In the genomic region with DNA sequence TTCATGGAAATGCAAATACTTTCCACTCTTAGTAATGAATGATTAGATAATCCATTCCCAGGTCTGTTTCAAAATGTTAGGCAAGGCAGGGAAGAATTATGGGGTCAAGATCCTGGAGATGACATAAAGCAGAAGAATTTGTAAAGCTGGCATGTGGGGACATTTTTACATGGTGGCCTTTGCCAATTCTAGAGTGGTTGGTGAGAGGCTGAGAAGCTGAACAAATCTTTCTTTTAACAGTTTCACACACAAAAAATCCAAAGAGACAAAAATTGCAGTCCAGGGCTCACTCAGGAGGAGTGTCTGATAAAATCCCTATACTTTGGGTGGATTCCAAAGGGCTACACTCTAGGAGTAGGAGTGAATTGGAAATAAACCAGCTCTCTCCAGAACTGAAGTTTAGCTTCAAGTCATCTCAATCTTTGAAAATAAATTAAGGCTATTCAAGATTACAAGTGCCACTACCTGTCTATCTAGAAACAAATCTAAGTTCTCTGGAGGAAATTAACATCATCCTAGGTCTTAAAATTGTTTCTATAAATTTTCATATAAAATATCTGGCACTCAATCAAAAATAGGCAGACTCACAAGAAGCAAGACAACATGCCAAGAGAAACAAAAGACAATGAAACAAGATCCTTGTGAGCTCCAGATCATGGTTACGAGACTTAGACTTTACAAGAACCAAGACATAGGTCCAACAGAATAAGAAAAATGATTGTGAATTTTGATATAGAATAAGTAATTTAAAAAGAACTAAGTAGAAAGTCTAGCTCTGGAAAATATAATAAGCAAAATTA, we compare ENCODE assay signal across 15 cellular contexts.
DNase-seq lines count a peak whose midpoint lies in the region; ATAC-seq and TF ChIP-seq lines count a peak whose summit lies in the region.
"Had no signal": no experiment of that assay in that cellular context is flagged by ENCODE, and none has a peak within 500 bp of the region (broad histone marks: within the 10 kb centered on the region; RNA-seq: fewer than 3 reads in every experiment).

No MANE protein-coding gene starts in this region.

- no peak for TF ChIP-seq POLR2A in esophagus squamous epithelium (IDR thresholded peaks at IDR 0.05)

- ATAC-seq in left lung (peak; percentile 21), natural killer cell (no peak)

- H3K27me3 ChIP-seq in left lung (no peaks in the 10 kb centered on the region), colonic mucosa (no peaks in the 10 kb centered on the region), esophagus squamous epithelium (no peaks in the 10 kb centered on the region)

- H3K36me3 ChIP-seq in left lung (no peaks in the 10 kb centered on the region), colonic mucosa (no peaks in the 10 kb centered on the region), esophagus squamous epithelium (no peaks in the 10 kb centered on the region)

- H3K4me1 ChIP-seq in left lung (peaks cover 4 to 5% of the 10 kb centered on the region in 2 donors), colonic mucosa (no peaks in the 10 kb centered on the region), esophagus squamous epithelium (peaks cover 0 to 12% (median 0%) of the 10 kb centered on the region in 3 donors)

- H3K9me3 ChIP-seq in left lung: no peaks in the 10 kb centered on the region
- H3K9me3 ChIP-seq in colonic mucosa: no peaks in the 10 kb centered on the region
- H3K9me3 ChIP-seq in esophagus squamous epithelium: no peaks in the 10 kb centered on the region

- H3K9ac ChIP-seq in colonic mucosa (ENCODE audit: low read depth in 2 of 2, low read length in 2 of 2): no peak overlapping the region

- 84 to 89% methylated on average over 1 of the region's 1 CpG for WGBS in esophagus squamous epithelium, 2 donors

- peaks cover 11 to 23% of the 10 kb centered on the region in 2 donors for H3K27me3 Mint-ChIP-seq in natural killer cell (ENCODE audit: low read depth in 2 of 2)

- H3K36me3 Mint-ChIP-seq in natural killer cell: no peaks in the 10 kb centered on the region
- H3K36me3 Mint-ChIP-seq: CD14-positive monocyte had no signal

- H3K4me3 ChIP-seq in AG10803 (ENCODE audit: low read length) (no peak overlapping the region), left lung (no peak overlapping the region), colonic mucosa (no peak overlapping the region), esophagus squamous epithelium (no peak overlapping the region)

- H3K4me3 Mint-ChIP-seq in natural killer cell: no peak overlapping the region
- H3K4me3 Mint-ChIP-seq: CD14-positive monocyte, HFFc6 had no signal

- intact Hi-C loops in left lung (cut with DNase I) (no loop called here), colonic mucosa (cut with DNase I) (no loop called here), esophagus squamous epithelium (cut with DNase I) (no loop called here), natural killer cell (cut with micrococcal nuclease) (no loop called here)

- H3K27ac Mint-ChIP-seq in natural killer cell: no peak overlapping the region
- H3K27ac Mint-ChIP-seq: CD14-positive monocyte, HFFc6 had no signal

- H3K27ac ChIP-seq in left lung: no peak overlapping the region
- H3K27ac ChIP-seq in colonic mucosa: no peak overlapping the region
- no peak overlapping the region for H3K27ac ChIP-seq in esophagus squamous epithelium
- H3K27ac ChIP-seq: RWPE1 had no signal

- H3K4me1 Mint-ChIP-seq in natural killer cell: no peaks in the 10 kb centered on the region
- H3K4me1 Mint-ChIP-seq: CD14-positive monocyte had no signal

- DNase-seq in AG10803 (ENCODE audit: low read depth): peak; percentile 45
- peak; percentile 28 for DNase-seq in NCI-H226
- DNase-seq in dermis blood vessel endothelial cell: peak; percentile 21
- no peak for DNase-seq in left lung
- DNase-seq in colonic mucosa: no peak
- DNase-seq in esophagus squamous epithelium (lab: John Stamatoyannopoulos, UW): no peak
- no peak for DNase-seq in medulla oblongata (ENCODE audit: extremely low spot score)
- no peak for DNase-seq in natural killer cell
- DNase-seq: DMS 273 treated with DMSO at 0.1 percent for 48 hours, HFFc6, NCI-H1105 treated with DMSO at 0.1 percent for 48 hours, NCI-H187, NCI-H446 had no signal

- TF ChIP-seq CTCF in AG10803 (conservative IDR thresholded peaks at IDR 0.05; ENCODE audit: low read length) (no peak), left lung (IDR thresholded peaks at IDR 0.05) (no peak), colonic mucosa (IDR thresholded peaks at IDR 0.05) (no peak), esophagus squamous epithelium (IDR thresholded peaks at IDR 0.05) (no peak), natural killer cell (IDR thresholded peaks at IDR 0.05) (no peak)

- H3K9me3 Mint-ChIP-seq in natural killer cell: no peaks in the 10 kb centered on the region
- H3K9me3 Mint-ChIP-seq: HFFc6 had no signal

Comparison
In these comparisons a context has a peak if more than half of its experiments do, and no peak if none do; other contexts are left out.
1. DNase-seq: peak in AG10803 (single experiment), NCI-H226 (single experiment) and dermis blood vessel endothelial cell (single experiment); none in left lung (0 of 2), colonic mucosa (single experiment), esophagus squamous epithelium (single experiment), medulla oblongata (single experiment) and natural killer cell (single experiment).